1 cellular context compared by ENCODE assay signal in the genomic region with DNA sequence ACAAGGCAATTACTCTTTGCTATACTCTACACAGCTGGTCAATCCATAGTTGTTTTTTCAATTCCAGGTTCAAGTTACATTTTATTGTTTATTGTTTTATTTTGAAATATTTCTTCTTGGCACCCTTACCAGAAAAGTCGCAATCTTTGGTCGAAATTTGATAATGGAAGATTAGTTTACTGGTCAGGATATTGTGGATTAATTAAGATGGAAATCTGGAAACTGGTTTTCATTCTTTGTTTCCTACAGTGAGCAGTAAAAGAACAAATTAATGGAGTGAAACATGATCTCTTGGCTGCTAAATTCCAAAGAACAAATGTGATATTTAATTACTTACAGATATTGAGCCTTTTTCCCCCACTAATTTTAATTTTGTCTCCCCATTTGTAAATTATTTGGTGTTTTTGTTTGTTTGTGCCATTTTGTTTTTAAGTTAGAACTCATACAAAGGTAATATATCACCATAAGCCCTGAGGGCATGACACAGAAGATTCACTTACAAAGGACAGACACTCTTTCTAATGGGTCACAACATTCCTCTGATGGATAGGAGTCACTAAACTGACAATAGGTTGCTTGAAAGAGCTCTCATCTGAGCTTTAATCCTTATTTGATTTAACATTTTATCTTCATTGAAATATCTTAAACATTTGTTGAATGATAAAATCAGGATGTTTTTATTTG.
TF ChIP-seq lines count a peak whose summit lies in the region.

No MANE protein-coding gene starts in this region.

TF ChIP-seq in HCT116, 20 proteins besides CTCF, POLR2A, EP300 and RAD21 (continued from another document):
- no peak for TF ChIP-seq CEBPB (IDR thresholded peaks at IDR 0.05; ENCODE audit: low read depth)
- no peak for TF ChIP-seq ELF1 (IDR thresholded peaks at IDR 0.05; ENCODE audit: borderline replicate concordance, low read depth)
- TF ChIP-seq EZH2 (IDR thresholded peaks at IDR 0.05): no peak
- TF ChIP-seq POLR2AphosphoS5 (IDR thresholded peaks at IDR 0.05; ENCODE audit: low read depth, low read length): no peak
- no peak for TF ChIP-seq EZH2phosphoT487 (IDR thresholded peaks at IDR 0.05; ENCODE audit: borderline replicate concordance)
